Comparison of ENCODE assay signal across 19 cellular contexts in genomic region chr6:130288065-130288464, GRCh38.
"Had no signal": no experiment of that assay in that cellular context is flagged by ENCODE, and none has a peak within 500 bp of the region (broad histone marks: within the 10 kb centered on the region; RNA-seq: fewer than 3 reads in every experiment).

No MANE protein-coding gene starts in this region.

- H3K27ac ChIP-seq: KMS-11, SJSA1, SK-N-MC had no signal

- H3K4me2 ChIP-seq: KMS-11 had no signal

- H3K4me1 ChIP-seq: SJSA1 had no signal

- H3K9ac ChIP-seq: KMS-11 had no signal

- H3K4me3 ChIP-seq: SJSA1, SK-N-MC had no signal

- FAIRE-seq: RCC 7860 had no signal

- DNase-seq: Kasumi-1, MM.1S, NCI-H1092 treated with DMSO at 0.1 percent for 48 hours, NCI-H1436, NCI-H187, NCI-H2029, NCI-H2081 treated with DMSO at 0.1 percent for 48 hours, NCI-H2171 treated with DMSO at 0.1 percent for 48 hours, NCI-H345, NCI-H446 treated with DMSO at 0.1 percent for 48 hours, NCI-H510A treated with DMSO at 0.1 percent for 48 hours, NCI-H82, Right ventricle myocardium superior, RPMI8226, SIG-M5 had no signal

- H3K27me3 ChIP-seq: SJSA1 had no signal

- H3K9me3 ChIP-seq: SJSA1 had no signal

- H3K36me3 ChIP-seq: SJSA1 had no signal
